1 cellular context compared by ENCODE assay signal in the genomic region with DNA sequence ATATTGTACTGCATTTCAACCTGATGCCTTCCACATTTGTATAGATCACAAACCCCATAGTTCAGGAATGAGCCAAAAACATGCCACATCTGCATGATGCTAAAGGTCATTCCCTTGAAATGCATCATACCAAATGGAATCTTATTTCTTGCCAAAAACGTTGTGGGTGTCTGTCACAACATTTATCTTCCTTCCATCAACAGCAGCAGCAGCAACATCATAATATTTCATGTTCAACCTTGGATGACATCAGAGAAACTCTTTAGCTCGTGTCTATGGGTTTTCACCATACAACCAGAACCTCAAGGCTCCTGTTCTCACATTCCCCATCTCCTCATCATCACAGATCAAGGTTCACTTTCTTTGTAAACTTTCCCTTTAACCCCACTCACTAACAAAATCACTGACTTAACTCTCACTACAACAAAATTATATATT.
TF ChIP-seq lines count a peak whose summit lies in the region.

No MANE protein-coding gene starts in this region.

TF ChIP-seq in HepG2, 621 proteins besides CTCF, POLR2A, EP300 and RAD21 (continued from another document):
- TF ChIP-seq, protein P1, sequence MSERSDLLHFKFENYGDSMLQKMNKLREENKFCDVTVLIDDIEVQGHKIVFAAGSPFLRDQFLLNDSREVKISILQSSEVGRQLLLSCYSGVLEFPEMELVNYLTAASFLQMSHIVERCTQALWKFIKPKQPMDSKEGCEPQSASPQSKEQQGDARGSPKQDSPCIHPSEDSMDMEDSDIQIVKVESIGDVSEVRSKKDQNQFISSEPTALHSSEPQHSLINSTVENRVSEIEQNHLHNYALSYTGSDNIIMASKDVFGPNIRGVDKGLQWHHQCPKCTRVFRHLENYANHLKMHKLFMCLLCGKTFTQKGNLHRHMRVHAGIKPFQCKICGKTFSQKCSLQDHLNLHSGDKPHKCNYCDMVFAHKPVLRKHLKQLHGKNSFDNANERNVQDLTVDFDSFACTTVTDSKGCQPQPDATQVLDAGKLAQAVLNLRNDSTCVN (CRISPR knock-in tag; IDR thresholded peaks at IDR 0.05; ENCODE audit: borderline replicate concordance), result no peak
- no peak for TF ChIP-seq RXRA (CRISPR knock-in tag; IDR thresholded peaks at IDR 0.05)
- no peak for TF ChIP-seq ZNF547 (CRISPR knock-in tag; IDR thresholded peaks at IDR 0.05)
- no peak for TF ChIP-seq NFYB (CRISPR knock-in tag; IDR thresholded peaks at IDR 0.05)
- TF ChIP-seq MAFF (IDR thresholded peaks at IDR 0.05; ENCODE audit: low read depth, low read length), result no peak
- TF ChIP-seq, protein P2, sequence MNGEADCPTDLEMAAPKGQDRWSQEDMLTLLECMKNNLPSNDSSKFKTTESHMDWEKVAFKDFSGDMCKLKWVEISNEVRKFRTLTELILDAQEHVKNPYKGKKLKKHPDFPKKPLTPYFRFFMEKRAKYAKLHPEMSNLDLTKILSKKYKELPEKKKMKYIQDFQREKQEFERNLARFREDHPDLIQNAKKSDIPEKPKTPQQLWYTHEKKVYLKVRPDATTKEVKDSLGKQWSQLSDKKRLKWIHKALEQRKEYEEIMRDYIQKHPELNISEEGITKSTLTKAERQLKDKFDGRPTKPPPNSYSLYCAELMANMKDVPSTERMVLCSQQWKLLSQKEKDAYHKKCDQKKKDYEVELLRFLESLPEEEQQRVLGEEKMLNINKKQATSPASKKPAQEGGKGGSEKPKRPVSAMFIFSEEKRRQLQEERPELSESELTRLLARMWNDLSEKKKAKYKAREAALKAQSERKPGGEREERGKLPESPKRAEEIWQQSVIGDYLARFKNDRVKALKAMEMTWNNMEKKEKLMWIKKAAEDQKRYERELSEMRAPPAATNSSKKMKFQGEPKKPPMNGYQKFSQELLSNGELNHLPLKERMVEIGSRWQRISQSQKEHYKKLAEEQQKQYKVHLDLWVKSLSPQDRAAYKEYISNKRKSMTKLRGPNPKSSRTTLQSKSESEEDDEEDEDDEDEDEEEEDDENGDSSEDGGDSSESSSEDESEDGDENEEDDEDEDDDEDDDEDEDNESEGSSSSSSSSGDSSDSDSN (CRISPR knock-in tag; IDR thresholded peaks at IDR 0.05), result no peak
- TF ChIP-seq HMGA1 (CRISPR knock-in tag; conservative IDR thresholded peaks at IDR 0.05), result no peak
- TF ChIP-seq ZNF3 (CRISPR knock-in tag; IDR thresholded peaks at IDR 0.05), result no peak
- no peak for TF ChIP-seq SYNCRIP (IDR thresholded peaks at IDR 0.05; ENCODE audit: insufficient read depth, low read depth, low read length)
- no peak for TF ChIP-seq ZNF251 (CRISPR knock-in tag; IDR thresholded peaks at IDR 0.05)
- no peak for TF ChIP-seq ZBTB8A (CRISPR knock-in tag; IDR thresholded peaks at IDR 0.05; ENCODE audit: borderline replicate concordance, low read depth)
- no peak for TF ChIP-seq EZH2 (conservative IDR thresholded peaks at IDR 0.05; ENCODE audit: low read depth, low read length)
- no peak for TF ChIP-seq ARNT2 (CRISPR knock-in tag; IDR thresholded peaks at IDR 0.05; ENCODE audit: low read depth)
- no peak for TF ChIP-seq ZNF709 (CRISPR knock-in tag; IDR thresholded peaks at IDR 0.05)
- TF ChIP-seq, protein P3, sequence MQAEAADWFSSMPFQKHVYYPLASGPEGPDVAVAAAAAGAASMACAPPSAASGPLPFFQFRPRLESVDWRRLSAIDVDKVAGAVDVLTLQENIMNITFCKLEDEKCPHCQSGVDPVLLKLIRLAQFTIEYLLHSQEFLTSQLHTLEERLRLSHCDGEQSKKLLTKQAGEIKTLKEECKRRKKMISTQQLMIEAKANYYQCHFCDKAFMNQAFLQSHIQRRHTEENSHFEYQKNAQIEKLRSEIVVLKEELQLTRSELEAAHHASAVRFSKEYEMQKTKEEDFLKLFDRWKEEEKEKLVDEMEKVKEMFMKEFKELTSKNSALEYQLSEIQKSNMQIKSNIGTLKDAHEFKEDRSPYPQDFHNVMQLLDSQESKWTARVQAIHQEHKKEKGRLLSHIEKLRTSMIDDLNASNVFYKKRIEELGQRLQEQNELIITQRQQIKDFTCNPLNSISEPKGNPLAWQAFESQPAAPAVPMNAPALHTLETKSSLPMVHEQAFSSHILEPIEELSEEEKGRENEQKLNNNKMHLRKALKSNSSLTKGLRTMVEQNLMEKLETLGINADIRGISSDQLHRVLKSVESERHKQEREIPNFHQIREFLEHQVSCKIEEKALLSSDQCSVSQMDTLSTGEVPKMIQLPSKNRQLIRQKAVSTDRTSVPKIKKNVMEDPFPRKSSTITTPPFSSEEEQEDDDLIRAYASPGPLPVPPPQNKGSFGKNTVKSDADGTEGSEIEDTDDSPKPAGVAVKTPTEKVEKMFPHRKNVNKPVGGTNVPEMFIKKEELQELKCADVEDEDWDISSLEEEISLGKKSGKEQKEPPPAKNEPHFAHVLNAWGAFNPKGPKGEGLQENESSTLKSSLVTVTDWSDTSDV (CRISPR knock-in tag; IDR thresholded peaks at IDR 0.05), result no peak
- TF ChIP-seq ZNF761 (CRISPR knock-in tag; conservative IDR thresholded peaks at IDR 0.05), result no peak
- no peak for TF ChIP-seq ZNF792 (CRISPR knock-in tag; IDR thresholded peaks at IDR 0.05)
- TF ChIP-seq DR1 (CRISPR knock-in tag; IDR thresholded peaks at IDR 0.05), result no peak
